ENCODE assay signal across 1 cellular context in genomic region chr5:159210306-159210722, GRCh38.
A peak's percentile ranks its signal among the peaks of the same experiment; 100 is the strongest.
TF ChIP-seq lines count a peak whose summit lies in the region.

No MANE protein-coding gene starts in this region.

TF ChIP-seq in K562, 482 proteins besides CTCF, POLR2A, EP300 and RAD21 (continued from another document):
- no peak for TF ChIP-seq NFIX (CRISPR knock-in tag; IDR thresholded peaks at IDR 0.05; ENCODE audit: low read depth)
- TF ChIP-seq TBL1XR1 (IDR thresholded peaks at IDR 0.05; ENCODE audit: low read length in 2 of 2) = no peak
- no peak for TF ChIP-seq ZFP30 (CRISPR knock-in tag; IDR thresholded peaks at IDR 0.05; ENCODE audit: borderline replicate concordance)
- no peak for TF ChIP-seq ZNF764 (CRISPR knock-in tag; IDR thresholded peaks at IDR 0.05; ENCODE audit: low read depth)
- TF ChIP-seq POLR2H (tag; IDR thresholded peaks at IDR 0.05; ENCODE audit: low read depth) = no peak; the same call in 1 of the 2 replicates
- no peak for TF ChIP-seq ARID3B (CRISPR knock-in tag; IDR thresholded peaks at IDR 0.05; ENCODE audit: borderline replicate concordance)
- TF ChIP-seq GABPA (tag; conservative IDR thresholded peaks at IDR 0.05; ENCODE audit: low read depth) = no peak
- TF ChIP-seq ATF6 (CRISPR knock-in tag; IDR thresholded peaks at IDR 0.05) = no peak
- no peak for TF ChIP-seq GMEB1 (CRISPR knock-in tag; IDR thresholded peaks at IDR 0.05)
- TF ChIP-seq U2AF1 (optimal IDR thresholded peaks at IDR 0.05; ENCODE audit: low read depth, low read length) = no peak
- TF ChIP-seq SIX5 (IDR thresholded peaks at IDR 0.05; ENCODE audit: borderline replicate concordance in 1 of 2, insufficient read depth in 1 of 2, low read depth in 1 of 2, low read length in 2 of 2) = no peak
- TF ChIP-seq RBM39 (optimal IDR thresholded peaks at IDR 0.05; ENCODE audit: low read depth, low read length) = no peak
- no peak for TF ChIP-seq FOXJ3 (CRISPR knock-in tag; IDR thresholded peaks at IDR 0.05)
- TF ChIP-seq RCOR1 (IDR thresholded peaks at IDR 0.05; ENCODE audit: borderline replicate concordance in 1 of 2, low read depth in 2 of 2, low read length in 2 of 2) = peak in 1 of 2 experiments; percentile 40; a peak in 1 of 4 replicates
- peak; percentile 32; the same call in 1 of the 2 replicates for TF ChIP-seq ATF3 (IDR thresholded peaks at IDR 0.05)
- no peak for TF ChIP-seq ATF3 (CRISPR knock-in tag; conservative IDR thresholded peaks at IDR 0.05)
- no peak for TF ChIP-seq KDM4B (IDR thresholded peaks at IDR 0.05; ENCODE audit: borderline replicate concordance in 2 of 2, low read depth in 1 of 2)
TF ChIP-seq in K562: peak in this region for 19.
